9 cellular contexts compared by ENCODE assay signal in the genomic region with DNA sequence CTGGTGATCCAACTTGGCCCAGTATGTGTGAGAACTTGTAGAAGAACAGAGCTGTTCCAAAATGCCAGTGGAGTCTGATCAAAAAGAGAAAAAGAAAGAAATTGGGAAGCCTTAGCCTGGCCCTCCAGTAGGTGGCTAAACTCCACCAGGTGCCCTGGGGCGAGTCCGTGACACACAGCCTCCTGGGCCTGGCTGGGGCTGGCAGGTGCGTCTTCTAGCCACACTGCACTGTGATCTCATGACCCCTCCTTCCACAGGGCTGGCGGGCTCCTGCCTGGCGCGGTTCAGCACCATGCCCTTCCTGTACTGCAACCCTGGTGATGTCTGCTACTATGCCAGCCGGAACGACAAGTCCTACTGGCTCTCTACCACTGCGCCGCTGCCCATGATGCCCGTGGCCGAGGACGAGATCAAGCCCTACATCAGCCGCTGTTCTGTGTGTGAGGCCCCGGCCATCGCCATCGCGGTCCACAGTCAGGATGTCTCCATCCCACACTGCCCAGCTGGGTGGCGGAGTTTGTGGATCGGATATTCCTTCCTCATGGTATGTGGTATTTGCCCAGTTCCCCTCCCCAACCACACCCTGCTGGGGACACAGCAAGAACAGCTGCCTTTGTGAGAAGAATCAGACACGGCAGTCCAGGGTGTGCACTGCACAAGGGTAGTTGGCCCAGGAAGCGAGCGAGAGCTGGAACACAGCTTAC. TPM values are rescaled to one million over a fixed set of nuclear protein-coding genes. Genes with fewer than 3 reads are reported as not detected.
DNase-seq lines count a peak whose midpoint lies in the region; ATAC-seq and TF ChIP-seq lines count a peak whose summit lies in the region.
"Had no signal": no experiment of that assay in that cellular context is flagged by ENCODE, and none has a peak within 500 bp of the region (broad histone marks: within the 10 kb centered on the region; RNA-seq: fewer than 3 reads in every experiment).

No MANE protein-coding gene starts in this region.

- 26 to 79% methylated on average over 7 to 12 of the region's 23 CpGs for WGBS in esophagus squamous epithelium, 2 donors

- no peak overlapping the region for H3K4me3 Mint-ChIP-seq in nephron progenitor cell
- H3K4me3 Mint-ChIP-seq in activated T-helper 1 cell treated with anti-CD3 and anti-CD28 coated beads, Interleukin-12 subunit alpha, Interleukin-12 subunit beta, Interleukin-2, Interleukin-4 antibody, amounts not matched to agents 30 ng/mL and 10 ng/mL and 1 ng/mL, durations not matched to agents 14 hours and 24 hours and 36 hours: no peak overlapping the region

- H3K4me1 Mint-ChIP-seq in nephron progenitor cell: peaks cover 20% of the 10 kb centered on the region
- H3K4me1 Mint-ChIP-seq in activated T-helper 1 cell treated with anti-CD3 and anti-CD28 coated beads, Interleukin-12 subunit alpha, Interleukin-12 subunit beta, Interleukin-2, Interleukin-4 antibody, amounts not matched to agents 30 ng/mL and 10 ng/mL and 1 ng/mL, durations not matched to agents 14 hours and 24 hours and 36 hours (ENCODE audit: low read depth): no peaks in the 10 kb centered on the region

- peaks cover 9% of the 10 kb centered on the region; the same call in 1 of the 2 replicates for H3K4me1 ChIP-seq in BE2C
- peaks cover 10 to 35% (median 14%) of the 10 kb centered on the region in 3 donors for H3K4me1 ChIP-seq in esophagus squamous epithelium

- H3K27me3 ChIP-seq in BE2C (peaks cover 3% of the 10 kb centered on the region), esophagus squamous epithelium (no peaks in the 10 kb centered on the region)

- ATAC-seq in HG03432 (IDR thresholded peaks at IDR 0.05; ENCODE audit: unreplicated experiment) (no peak), GM19328 (IDR thresholded peaks at IDR 0.05; ENCODE audit: unreplicated experiment) (no peak)

- H3K36me3 Mint-ChIP-seq in nephron progenitor cell (ENCODE audit: low read depth): peaks cover 69% of the 10 kb centered on the region
- no peaks in the 10 kb centered on the region for H3K36me3 Mint-ChIP-seq in activated T-helper 1 cell treated with anti-CD3 and anti-CD28 coated beads, Interleukin-12 subunit alpha, Interleukin-12 subunit beta, Interleukin-2, Interleukin-4 antibody, amounts not matched to agents 30 ng/mL and 10 ng/mL and 1 ng/mL, durations not matched to agents 14 hours and 24 hours and 36 hours (ENCODE audit: low read depth)

- H3K27ac ChIP-seq in esophagus squamous epithelium: peak overlapping the region; percentile 54 to 75 (median 64)

- no peaks in the 10 kb centered on the region for H3K36me3 ChIP-seq in BE2C
- H3K36me3 ChIP-seq in esophagus squamous epithelium: peaks cover 0 to 67% (median 9%) of the 10 kb centered on the region in 3 donors

- DNase-seq in BE2C (no peak), NCI-H2196 treated with DMSO at 0.1 percent for 48 hours (lab: John Stamatoyannopoulos, UW; ENCODE audit: unreplicated experiment) (peak; percentile 35), esophagus squamous epithelium (lab: John Stamatoyannopoulos, UW) (no peak), nephron progenitor cell (no peak), NCI-H1092 (lab: John Stamatoyannopoulos, UW) (no peak)
- DNase-seq in activated T-helper 1 cell treated with anti-CD3 and anti-CD28 coated beads, Interleukin-12 subunit alpha, Interleukin-12 subunit beta, Interleukin-2, Interleukin-4 antibody, amounts not matched to agents 30 ng/mL and 10 ng/mL and 1 ng/mL, durations not matched to agents 14 hours and 24 hours and 36 hours (ENCODE audit: low spot score): no peak
- DNase-seq: stimulated activated CD4-positive, alpha-beta T cell treated with anti-CD3 and anti-CD28 coated beads, Interleukin-4, amount 100 ng/mL, for 4 hours had no signal

- H3K9me3 Mint-ChIP-seq in nephron progenitor cell: no peaks in the 10 kb centered on the region
- no peaks in the 10 kb centered on the region for H3K9me3 Mint-ChIP-seq in activated T-helper 1 cell treated with anti-CD3 and anti-CD28 coated beads, Interleukin-12 subunit alpha, Interleukin-12 subunit beta, Interleukin-2, Interleukin-4 antibody, amounts not matched to agents 30 ng/mL and 10 ng/mL and 1 ng/mL, durations not matched to agents 14 hours and 24 hours and 36 hours

- H3K27ac Mint-ChIP-seq in nephron progenitor cell: peak overlapping the region; percentile 64
- no peak overlapping the region for H3K27ac Mint-ChIP-seq in activated T-helper 1 cell treated with anti-CD3 and anti-CD28 coated beads, Interleukin-12 subunit alpha, Interleukin-12 subunit beta, Interleukin-2, Interleukin-4 antibody, amounts not matched to agents 30 ng/mL and 10 ng/mL and 1 ng/mL, durations not matched to agents 14 hours and 24 hours and 36 hours

- intact Hi-C loops in esophagus squamous epithelium (cut with DNase I): no loop called here
- intact Hi-C loops in activated T-helper 1 cell treated with anti-CD3 and anti-CD28 coated beads, Interleukin-12 subunit alpha, Interleukin-12 subunit beta, Interleukin-2, Interleukin-4 antibody, amounts not matched to agents 30 ng/mL and 10 ng/mL and 1 ng/mL, durations not matched to agents 14 hours and 24 hours and 36 hours (cut with micrococcal nuclease): no loop called here

- H3K9me3 ChIP-seq in BE2C (no peaks in the 10 kb centered on the region), esophagus squamous epithelium (no peaks in the 10 kb centered on the region)

- no peak for TF ChIP-seq POLR2A in esophagus squamous epithelium (IDR thresholded peaks at IDR 0.05)

- H3K27me3 Mint-ChIP-seq in nephron progenitor cell (ENCODE audit: low read depth, poor library complexity): no peaks in the 10 kb centered on the region
- H3K27me3 Mint-ChIP-seq in activated T-helper 1 cell treated with anti-CD3 and anti-CD28 coated beads, Interleukin-12 subunit alpha, Interleukin-12 subunit beta, Interleukin-2, Interleukin-4 antibody, amounts not matched to agents 30 ng/mL and 10 ng/mL and 1 ng/mL, durations not matched to agents 14 hours and 24 hours and 36 hours (ENCODE audit: insufficient read depth): peaks cover 2% of the 10 kb centered on the region

- TF ChIP-seq CTCF in BE2C (IDR thresholded peaks at IDR 0.05; ENCODE audit: low read depth, low read length) (0 out of 2 replicates have a peak, but pooled peaks have one; percentile 4), esophagus squamous epithelium (IDR thresholded peaks at IDR 0.05) (peak in 4 of 6 experiments; percentile 8 to 46 (median 17)), nephron progenitor cell (IDR thresholded peaks at IDR 0.05) (no peak)

- no peak overlapping the region for H3K4me3 ChIP-seq in BE2C (ENCODE audit: low read depth, low read length)
- H3K4me3 ChIP-seq in esophagus squamous epithelium: no peak overlapping the region

RNA-seq across cellular contexts. Expression of a gene that starts 53.7 kb away (rescaled TPM):
- 0.48 TPM for polyA plus RNA-seq in BE2C (2012; ENCODE audit: insufficient read depth, insufficient read length, low read depth)
- 1 to 10 TPM; 1.3 to 7.2 (median 4.3) TPM for total RNA-seq in esophagus squamous epithelium
- total RNA-seq in activated T-helper 1 cell treated with anti-CD3 and anti-CD28 coated beads, Interleukin-12 subunit alpha, Interleukin-12 subunit beta, Interleukin-2, Interleukin-4 antibody, amounts not matched to agents 30 ng/mL and 10 ng/mL and 1 ng/mL, durations not matched to agents 14 hours and 24 hours and 36 hours: 1.1 and 1.5 TPM in 2 replicates
